Comparison of ENCODE assay signal across 10 cellular contexts in genomic region chr16:12901597-12902436, GRCh38. TPM values are rescaled to one million over a fixed set of nuclear protein-coding genes. Genes with fewer than 3 reads are reported as not detected.
DNase-seq lines count a peak whose midpoint lies in the region; ATAC-seq and TF ChIP-seq lines count a peak whose summit lies in the region.
"Had no signal": no experiment of that assay in that cellular context is flagged by ENCODE, and none has a peak within 500 bp of the region (broad histone marks: within the 10 kb centered on the region; RNA-seq: fewer than 3 reads in every experiment).

Gene SHISA9 (plus strand): TSS chr16:12901598.

- H3K9me3 ChIP-seq in MG63 = no peaks in the 10 kb centered on the region

- no peaks in the 10 kb centered on the region for H3K36me3 Mint-ChIP-seq in progenitor cell of endocrine pancreas (ENCODE audit: insufficient read depth)

- H3K27ac Mint-ChIP-seq in progenitor cell of endocrine pancreas = peak within 1 kb of the TSS; percentile 49

- TF ChIP-seq CTCF in fibroblast of mammary gland (conservative IDR thresholded peaks at IDR 0.05; ENCODE audit: control insufficient read depth, insufficient read depth, low read depth, low read length) (no peak), progenitor cell of endocrine pancreas (IDR thresholded peaks at IDR 0.05; ENCODE audit: unreplicated experiment) (no peak)

- peaks cover 63% of the 10 kb centered on the region for H3K27me3 ChIP-seq in MG63

- ATAC-seq in HG03460 (IDR thresholded peaks at IDR 0.05; ENCODE audit: unreplicated experiment) = no peak

- DNase-seq in D341Med (ENCODE audit: low spot score) = peak; percentile 62
- DNase-seq in MG63 = peak; percentile 18
- no peak for DNase-seq in fibroblast of mammary gland (ENCODE audit: low read depth)
- DNase-seq in progenitor cell of endocrine pancreas (ENCODE audit: low spot score, unreplicated experiment) = peak; percentile 21
- no peak for DNase-seq in activated CD8-positive, alpha-beta memory T cell treated with anti-CD3 and anti-CD28 coated beads, Interleukin-2, amount 50 U/mL, for 4 hours
- no peak for DNase-seq in HuH-7.5 (ENCODE audit: low spot score)
- DNase-seq in DMS153 treated with DMSO at 0.1 percent for 48 hours (lab: John Stamatoyannopoulos, UW; ENCODE audit: unreplicated experiment) = no peak
- DNase-seq: NCI-H1694 had no signal

- H3K4me3 ChIP-seq in MG63 (no peak within 1 kb of the TSS), fibroblast of mammary gland (ENCODE audit: control insufficient read depth, low read depth, low read length) (peak within 1 kb of the TSS; percentile 38)

- peaks cover 19% of the 10 kb centered on the region for H3K4me1 Mint-ChIP-seq in progenitor cell of endocrine pancreas (ENCODE audit: low read depth)

- H3K27me3 Mint-ChIP-seq in progenitor cell of endocrine pancreas = peaks cover 74% of the 10 kb centered on the region

- no peaks in the 10 kb centered on the region for H3K9me3 Mint-ChIP-seq in progenitor cell of endocrine pancreas (ENCODE audit: low read depth)

- no peaks in the 10 kb centered on the region for H3K36me3 ChIP-seq in MG63

- H3K4me3 Mint-ChIP-seq in progenitor cell of endocrine pancreas (ENCODE audit: low read depth) = peak within 1 kb of the TSS; percentile 72

RNA-seq across cellular contexts. Expression of gene SHISA9, which starts in this region (rescaled TPM):
- total RNA-seq in MG63 (2014; rRNA removed; shearing (Covaris generic); ENCODE audit: low replicate concordance) = not detected in 2 replicates
- 3.0 and 3.7 TPM in 2 replicates for total RNA-seq in progenitor cell of endocrine pancreas
- total RNA-seq: dermis microvascular lymphatic vessel endothelial cell had no signal

Comparison
In these comparisons a context has a peak if more than half of its experiments do, and no peak if none do; other contexts are left out.
1. Peak in DNase-seq in MG63; RNA of the gene not detected or under 1 TPM.
2. DNase-seq: peak in D341Med (single experiment) and progenitor cell of endocrine pancreas (single experiment); none in fibroblast of mammary gland (single experiment), activated CD8-positive, alpha-beta memory T cell treated with anti-CD3 and anti-CD28 coated beads, Interleukin-2, amount 50 U/mL, for 4 hours (single experiment), HuH-7.5 (single experiment) and DMS153 treated with DMSO at 0.1 percent for 48 hours (single experiment).